8 cellular contexts compared by ENCODE assay signal in the genomic region with DNA sequence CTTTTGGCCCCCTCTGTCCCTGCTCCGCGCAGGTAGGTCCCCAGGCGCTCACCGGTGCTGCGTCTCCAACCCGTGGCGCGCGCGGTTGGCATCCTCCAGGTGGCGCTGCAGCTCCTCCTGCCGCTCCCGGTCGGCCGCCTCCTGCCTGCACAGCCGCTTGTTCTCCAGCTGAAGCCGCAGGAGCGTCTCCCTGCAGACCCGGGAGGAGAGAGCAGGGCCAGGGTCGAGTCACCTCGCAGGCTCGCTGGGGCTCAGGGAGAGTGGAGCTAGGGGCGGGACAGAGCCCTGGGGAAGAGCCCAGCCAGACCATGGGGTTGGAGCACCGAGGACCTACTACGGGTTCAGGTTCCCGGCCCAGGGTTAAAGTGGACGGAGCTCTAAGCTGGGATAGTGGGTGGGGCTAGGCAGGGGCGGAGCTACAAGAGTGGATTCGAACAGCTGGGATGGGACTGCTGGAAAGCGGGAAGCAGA. TPM values are rescaled to one million over a fixed set of nuclear protein-coding genes. Genes with fewer than 3 reads are reported as not detected.
A peak's percentile ranks its signal among the peaks of the same experiment; 100 is the strongest.
DNase-seq lines count a peak whose midpoint lies in the region; ATAC-seq and TF ChIP-seq lines count a peak whose summit lies in the region.

No MANE protein-coding gene starts in this region.

- no peak overlapping the region for H3K4me3 ChIP-seq in CD4-positive, CD25-positive, alpha-beta regulatory T cell (ENCODE audit: low read depth, low read length)
- H3K4me3 ChIP-seq in HEK293 (ENCODE audit: low read depth, low read length) = peak overlapping the region; percentile 44
- H3K4me3 ChIP-seq in brain microvascular endothelial cell (ENCODE audit: low read depth, low read length) = peak overlapping the region; percentile 50

- no peak overlapping the region for H3K27ac Mint-ChIP-seq in CD4-positive, CD25-positive, alpha-beta regulatory T cell

- DNase-seq in CD4-positive, CD25-positive, alpha-beta regulatory T cell = peak; percentile 68 to 81 (median 71)
- DNase-seq in SHP77 (lab: John Stamatoyannopoulos, UW) (peak; percentile 75 to 87), brain microvascular endothelial cell (peak; percentile 72), iPS-NIHi11 (ENCODE audit: low spot score) (peak; percentile 85), NK-92 (lab: John Stamatoyannopoulos, UW; ENCODE audit: unreplicated experiment) (no peak), cerebellar cortex (ENCODE audit: low spot score) (no peak)
- peak; percentile 73 to 84 for DNase-seq in stimulated activated CD4-positive, alpha-beta T cell treated with anti-CD3 and anti-CD28 coated beads, Interleukin-1b, Interleukin-23, amount 100 ng/mL, for 4 hours (ENCODE audit: low read depth in 2 of 2)

- peaks cover 0 to 1% (median 0%) of the 10 kb centered on the region in 7 donors for H3K9me3 Mint-ChIP-seq in CD4-positive, CD25-positive, alpha-beta regulatory T cell

- no peaks in the 10 kb centered on the region for H3K36me3 ChIP-seq in CD4-positive, CD25-positive, alpha-beta regulatory T cell (ENCODE audit: control insufficient read depth, insufficient read depth, low read length)
- H3K36me3 ChIP-seq in HEK293 (ENCODE audit: control insufficient read depth in 2 of 2, insufficient read depth in 1 of 2, low read length in 2 of 2) (peaks cover 0 to 39% of the 10 kb centered on the region in 2 experiments; a peak in 2 of 3 replicates), brain microvascular endothelial cell (replicated peaks) (peaks cover 4% of the 10 kb centered on the region)

- CTCF ChIA-PET in HEK293 (lab: Yijun Ruan, JAX) = interaction anchor here (0.5 to 14.1 kb wide), 28 partner anchors 8 to 167 kb away, joined by 3 to 386 read pairs (median 6); partner anchors contain the start of genes FARSA, FBXW9, JUNB and PRDX2

- in situ Hi-C loops in brain microvascular endothelial cell (cut with HindIII; ENCODE audit: low pct_ligation_motif_present, low sequenced_read_pairs) = no loop called here

- H3K4me1 ChIP-seq in CD4-positive, CD25-positive, alpha-beta regulatory T cell (ENCODE audit: control insufficient read depth, insufficient read depth, low read length, poor library complexity, severe bottlenecking) = peaks cover 5% of the 10 kb centered on the region
- H3K4me1 ChIP-seq in HEK293 (ENCODE audit: control insufficient read depth, insufficient read depth, low read length) = no peaks in the 10 kb centered on the region

- H3K4me1 Mint-ChIP-seq in CD4-positive, CD25-positive, alpha-beta regulatory T cell = peaks cover 0 to 8% (median 4%) of the 10 kb centered on the region in 4 donors

- no peaks in the 10 kb centered on the region for H3K27me3 Mint-ChIP-seq in CD4-positive, CD25-positive, alpha-beta regulatory T cell

- no peaks in the 10 kb centered on the region for H3K9me3 ChIP-seq in CD4-positive, CD25-positive, alpha-beta regulatory T cell (ENCODE audit: control insufficient read depth in 2 of 2, low read length in 2 of 2)
- no peaks in the 10 kb centered on the region for H3K9me3 ChIP-seq in HEK293 (ENCODE audit: control insufficient read depth, insufficient read depth, low read depth, low read length)

- H3K27ac ChIP-seq in CD4-positive, CD25-positive, alpha-beta regulatory T cell (ENCODE audit: insufficient read depth, low read length, poor library complexity, severe bottlenecking) = no peak overlapping the region
- no peak overlapping the region for H3K27ac ChIP-seq in HEK293 (ENCODE audit: extremely low read depth, low read depth, low read length)
- H3K27ac ChIP-seq in brain microvascular endothelial cell = no peak overlapping the region

- peak in 1 of 2 donors; percentile 50 for ATAC-seq in CD4-positive, CD25-positive, alpha-beta regulatory T cell (ENCODE audit: low read depth in 2 of 2)

- no peak overlapping the region for H3K4me3 Mint-ChIP-seq in CD4-positive, CD25-positive, alpha-beta regulatory T cell

- no peaks in the 10 kb centered on the region for H3K27me3 ChIP-seq in CD4-positive, CD25-positive, alpha-beta regulatory T cell (ENCODE audit: control insufficient read depth, insufficient read depth, low read length)
- H3K27me3 ChIP-seq in brain microvascular endothelial cell (replicated peaks) = no peaks in the 10 kb centered on the region

- peak; percentile 94 for TF ChIP-seq CTCF in HEK293 (tag by site-specific recombination; IDR thresholded peaks at IDR 0.05)
- TF ChIP-seq CTCF in brain microvascular endothelial cell (IDR thresholded peaks at IDR 0.05; ENCODE audit: low read depth, low read length, missing control alignments) = peak; percentile 75

- peaks cover 7% of the 10 kb centered on the region for H3K36me3 Mint-ChIP-seq in CD4-positive, CD25-positive, alpha-beta regulatory T cell

- POLR2A ChIA-PET in HEK293 (lab: Yijun Ruan, JAX) = interaction anchor here (0.6 to 3.1 kb wide), 9 partner anchors 9 to 1054 kb away, joined by 3 to 28 read pairs (median 5); partner anchors contain the start of gene JUNB

TF ChIP-seq in HEK293, 187 proteins besides CTCF, POLR2A, EP300 and RAD21 (continues in another document):
- TF ChIP-seq GFI1B (tag by site-specific recombination; IDR thresholded peaks at IDR 0.05) = no peak
- no peak for TF ChIP-seq ZNF211 (tag by site-specific recombination; IDR thresholded peaks at IDR 0.05; ENCODE audit: low read depth)
- TF ChIP-seq ZNF26 (tag by site-specific recombination; IDR thresholded peaks at IDR 0.05) = no peak
- no peak; the same call in 1 of the 2 replicates for TF ChIP-seq ZNF449 (tag by site-specific recombination; IDR thresholded peaks at IDR 0.05)
- no peak for TF ChIP-seq ZSCAN18 (tag by site-specific recombination; IDR thresholded peaks at IDR 0.05)
- no peak for TF ChIP-seq KLF10 (tag by site-specific recombination; IDR thresholded peaks at IDR 0.05)
- no peak for TF ChIP-seq PRDM1 (tag by site-specific recombination; IDR thresholded peaks at IDR 0.05)
- TF ChIP-seq HOXC10 (CRISPR knock-in tag; IDR thresholded peaks at IDR 0.05) = no peak
- no peak for TF ChIP-seq ZNF146 (tag by site-specific recombination; IDR thresholded peaks at IDR 0.05)
- no peak for TF ChIP-seq ZNF302 (tag by site-specific recombination; IDR thresholded peaks at IDR 0.05; ENCODE audit: low read depth)
- TF ChIP-seq, protein P1, sequence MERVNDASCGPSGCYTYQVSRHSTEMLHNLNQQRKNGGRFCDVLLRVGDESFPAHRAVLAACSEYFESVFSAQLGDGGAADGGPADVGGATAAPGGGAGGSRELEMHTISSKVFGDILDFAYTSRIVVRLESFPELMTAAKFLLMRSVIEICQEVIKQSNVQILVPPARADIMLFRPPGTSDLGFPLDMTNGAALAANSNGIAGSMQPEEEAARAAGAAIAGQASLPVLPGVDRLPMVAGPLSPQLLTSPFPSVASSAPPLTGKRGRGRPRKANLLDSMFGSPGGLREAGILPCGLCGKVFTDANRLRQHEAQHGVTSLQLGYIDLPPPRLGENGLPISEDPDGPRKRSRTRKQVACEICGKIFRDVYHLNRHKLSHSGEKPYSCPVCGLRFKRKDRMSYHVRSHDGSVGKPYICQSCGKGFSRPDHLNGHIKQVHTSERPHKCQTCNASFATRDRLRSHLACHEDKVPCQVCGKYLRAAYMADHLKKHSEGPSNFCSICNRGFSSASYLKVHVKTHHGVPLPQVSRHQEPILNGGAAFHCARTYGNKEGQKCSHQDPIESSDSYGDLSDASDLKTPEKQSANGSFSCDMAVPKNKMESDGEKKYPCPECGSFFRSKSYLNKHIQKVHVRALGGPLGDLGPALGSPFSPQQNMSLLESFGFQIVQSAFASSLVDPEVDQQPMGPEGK (tag by site-specific recombination; IDR thresholded peaks at IDR 0.05) = no peak

RNA-seq across cellular contexts. Expression of gene HOOK2, which starts 9.3 kb away (rescaled TPM):
- total RNA-seq in CD4-positive, CD25-positive, alpha-beta regulatory T cell = 16.9 TPM
- 1 to 10 TPM in 3 of 4 donors, under 1 TPM in 1; 0.24 to 1.9 (median 1.6) TPM for polyA plus RNA-seq in CD4-positive, CD25-positive, alpha-beta regulatory T cell

RNA-seq across cellular contexts. Expression of gene BEST2, which starts 14.5 kb away (rescaled TPM):
- total RNA-seq in CD4-positive, CD25-positive, alpha-beta regulatory T cell = not detected
- not detected for polyA plus RNA-seq in CD4-positive, CD25-positive, alpha-beta regulatory T cell

RNA-seq across cellular contexts. Expression of gene JUNB, which starts 25.2 kb away (rescaled TPM):
- 2,802 TPM for total RNA-seq in CD4-positive, CD25-positive, alpha-beta regulatory T cell
- 100 to 1,000 TPM; 582 to 986 (median 765) TPM for polyA plus RNA-seq in CD4-positive, CD25-positive, alpha-beta regulatory T cell

RNA-seq across cellular contexts. Expression of gene GET3, which starts 28.8 kb away (rescaled TPM):
- 37.9 TPM for total RNA-seq in CD4-positive, CD25-positive, alpha-beta regulatory T cell
- 10 to 100 TPM; 68.0 to 91.2 (median 81.9) TPM for polyA plus RNA-seq in CD4-positive, CD25-positive, alpha-beta regulatory T cell

RNA-seq across cellular contexts. Expression of gene TRIR, which starts 31.6 kb away (rescaled TPM):
- total RNA-seq in CD4-positive, CD25-positive, alpha-beta regulatory T cell = 197 TPM
- 100 to 1,000 TPM; 238 to 323 (median 261) TPM for polyA plus RNA-seq in CD4-positive, CD25-positive, alpha-beta regulatory T cell

Comparison
In these comparisons a context has a peak if more than half of its experiments do, and no peak if none do; other contexts are left out.
1. DNase-seq: peak in CD4-positive, CD25-positive, alpha-beta regulatory T cell (3 of 3), SHP77 (2 of 2), brain microvascular endothelial cell (single experiment), iPS-NIHi11 (single experiment) and stimulated activated CD4-positive, alpha-beta T cell treated with anti-CD3 and anti-CD28 coated beads, Interleukin-1b, Interleukin-23, amount 100 ng/mL, for 4 hours (2 of 2); none in NK-92 (single experiment) and cerebellar cortex (single experiment).